Comparison of ENCODE assay signal across 33 cellular contexts in genomic region chr4:120163895-120164294, GRCh38.
"Had no signal": no experiment of that assay in that cellular context is flagged by ENCODE, and none has a peak within 500 bp of the region (broad histone marks: within the 10 kb centered on the region; RNA-seq: fewer than 3 reads in every experiment).

No MANE protein-coding gene starts in this region.

- DNase-seq: activated effector memory CD4-positive, alpha-beta T cell treated with anti-CD3 and anti-CD28 coated beads, Interleukin-2, amount 50 U/mL, for 16 hours; activated effector memory CD4-positive, alpha-beta T cell treated with Interleukin-2 at 50 U/mL for 16 hours; activated gamma-delta T cell; activated gamma-delta T cell treated with Interleukin-2 at 50 U/mL for 16 hours; activated naive CD4-positive, alpha-beta T cell; activated naive CD4-positive, alpha-beta T cell treated with anti-CD3 and anti-CD28 coated beads for 36 hours; activated naive CD4-positive, alpha-beta T cell treated with anti-CD3 and anti-CD28 coated beads, Interleukin-2, amount 10 ng/mL, durations not matched to agents 7 days and 5 days; activated naive CD4-positive, alpha-beta T cell treated with anti-CD3 and anti-CD28 coated beads, Interleukin-2, amount 50 U/mL, for 16 hours; activated naive CD4-positive, alpha-beta T cell treated with Interleukin-2 at 50 U/mL for 16 hours; activated naive CD8-positive, alpha-beta T cell treated with anti-CD3 and anti-CD28 coated beads for 36 hours; activated naive CD8-positive, alpha-beta T cell treated with anti-CD3 and anti-CD28 coated beads, Interleukin-2, amount 10 ng/mL, durations not matched to agents 7 days and 5 days; activated naive CD8-positive, alpha-beta T cell treated with anti-CD3 and anti-CD28 coated beads, Interleukin-2, amount 50 U/mL, for 24 hours; activated T-cell treated with anti-CD3 and anti-CD28 coated beads for 4 hours; activated T-cell treated with anti-CD3 and anti-CD28 coated beads, Interleukin-2, amount 50 U/mL, for 1 hour; activated T-cell treated with anti-CD3 and anti-CD28 coated beads, Interleukin-2, amount 50 U/mL, for 24 hours; activated T-cell treated with anti-CD3 and anti-CD28 coated beads, Interleukin-2, amount 50 U/mL, for 4 hours; activated T-cell treated with anti-CD3 and anti-CD28 coated beads, Interleukin-2, amount 50 U/mL, for 48 hours; activated T-cell treated with anti-CD3 and anti-CD28 coated beads, Interleukin-2, amount 50 U/mL, for 72 hours; adrenal gland; amniotic stem cell; amygdala; anterior cingulate cortex; aorta; body of pancreas; brain microvascular endothelial cell; caudate nucleus; central memory CD4-positive, alpha-beta T cell; cerebellar nuclear complex had no signal

- H3K27me3 ChIP-seq: adrenal gland, ascending aorta, body of pancreas, brain microvascular endothelial cell, breast epithelium, cardiac muscle cell had no signal

- ATAC-seq: activated naive CD4-positive, alpha-beta T cell treated with anti-CD3 and anti-CD28 coated beads, Interleukin-2, amount 50 U/mL, for 72 hours; activated naive CD8-positive, alpha-beta T cell treated with anti-CD3 and anti-CD28 coated beads, Interleukin-2, amount 50 U/mL, for 24 hours; activated T-cell treated with anti-CD3 and anti-CD28 coated beads, Interleukin-2, amount 50 U/mL, for 4 hours; activated T-cell treated with anti-CD3 and anti-CD28 coated beads, Interleukin-2, amount 50 U/mL, for 72 hours; activated T-helper 17 cell treated with anti-CD3 and anti-CD28 coated beads, Interleukin-2, amount 50 U/mL, for 72 hours; body of pancreas had no signal

- H3K9me3 ChIP-seq: adrenal gland, ascending aorta, body of pancreas, breast epithelium had no signal

- H3K36me3 ChIP-seq: adrenal gland, ascending aorta, brain microvascular endothelial cell, breast epithelium, cardiac muscle cell had no signal

- H3K27ac ChIP-seq: adrenal gland, ascending aorta, body of pancreas, brain microvascular endothelial cell, breast epithelium, cardiac muscle cell had no signal

- H3K4me3 ChIP-seq: adrenal gland, ascending aorta, body of pancreas, breast epithelium, cardiac muscle cell had no signal

- H3K4me1 ChIP-seq: adrenal gland, ascending aorta, body of pancreas, breast epithelium had no signal
